Comparison of ENCODE assay signal across 27 cellular contexts in genomic region chr7:140284062-140284461, GRCh38.
DNase-seq lines count a peak whose midpoint lies in the region; ATAC-seq, FAIRE-seq and TF ChIP-seq lines count a peak whose summit lies in the region.
"Had no signal": no experiment of that assay in that cellular context is flagged by ENCODE, and none has a peak within 500 bp of the region (broad histone marks: within the 10 kb centered on the region; RNA-seq: fewer than 3 reads in every experiment).

No MANE protein-coding gene starts in this region.

- DNase-seq in GM12865 (ENCODE audit: low read depth), result peak; percentile 31
- peak; percentile 42 for DNase-seq in RCC 7860 (ENCODE audit: low spot score)
- DNase-seq in trophoblast cell, result peak; percentile 22 to 49
- no peak for DNase-seq in AG08395 (ENCODE audit: low spot score)
- DNase-seq: Caco-2; CD4-positive, alpha-beta memory T cell; DMS 273 treated with DMSO at 0.1 percent for 48 hours; DMS79 treated with DMSO at 0.1 percent for 48 hours; GOT3; HCEC 1CT; Kasumi-1; MG63; NCI-H1048; NCI-H1417 treated with DMSO at 0.1 percent for 48 hours; NCI-H187 treated with DMSO at 0.1 percent for 48 hours; NCI-H2107; NCI-H510A; PC-9; SHP77 treated with DMSO at 0.1 percent for 48 hours; SK-N-SH had no signal

- H4K12ac ChIP-seq in trophoblast cell (ENCODE audit: low read depth, low read length), result no peak overlapping the region

- peaks cover 12% of the 10 kb centered on the region for H3K36me3 Mint-ChIP-seq in dendritic cell treated with granulocyte-macrophage colony-stimulating factor and Interleukin-4, amounts not matched to agents 40 ng/mL and 50 ng/mL, for 4 days (ENCODE audit: low read depth)
- H3K36me3 Mint-ChIP-seq: CD4-positive, alpha-beta memory T cell had no signal

- H3K9ac ChIP-seq in trophoblast cell (ENCODE audit: low read length), result no peak overlapping the region
- H3K9ac ChIP-seq: BLaER1, SK-N-SH had no signal

- H3K27ac Mint-ChIP-seq in dendritic cell treated with granulocyte-macrophage colony-stimulating factor and Interleukin-4, amounts not matched to agents 40 ng/mL and 50 ng/mL, for 4 days, result peak overlapping the region; percentile 81
- H3K27ac Mint-ChIP-seq: CD4-positive, alpha-beta memory T cell had no signal

- no CpG with 5 or more reads among the region's 1 CpG for WGBS in trophoblast cell (ENCODE audit: extremely low coverage, insufficient coverage, insufficient read length)

- H3K27me3 Mint-ChIP-seq in dendritic cell treated with granulocyte-macrophage colony-stimulating factor and Interleukin-4, amounts not matched to agents 40 ng/mL and 50 ng/mL, for 4 days, result peaks cover 24% of the 10 kb centered on the region

- no peak overlapping the region for H3K18ac ChIP-seq in trophoblast cell (ENCODE audit: low read length)

- intact Hi-C loops in dendritic cell treated with granulocyte-macrophage colony-stimulating factor and Interleukin-4, amounts not matched to agents 40 ng/mL and 50 ng/mL, for 4 days (cut with micrococcal nuclease), result no loop called here

- no peak overlapping the region for H3K4ac ChIP-seq in trophoblast cell (ENCODE audit: low read depth, low read length)

- H3K9me3 Mint-ChIP-seq in dendritic cell treated with granulocyte-macrophage colony-stimulating factor and Interleukin-4, amounts not matched to agents 40 ng/mL and 50 ng/mL, for 4 days, result peaks cover 13% of the 10 kb centered on the region

- no peak overlapping the region for H2BK5ac ChIP-seq in trophoblast cell (ENCODE audit: low read depth, low read length, poor library complexity)

- no peak overlapping the region for H3K4me3 ChIP-seq in GM12865 (ENCODE audit: low read depth, low read length)
- no peak overlapping the region for H3K4me3 ChIP-seq in trophoblast cell (ENCODE audit: low read depth, low read length)
- H3K4me3 ChIP-seq: BLaER1, MG63, PC-9 had no signal

- H3K23ac ChIP-seq in trophoblast cell (ENCODE audit: low read length), result no peak overlapping the region

- H3K79me1 ChIP-seq in trophoblast cell (ENCODE audit: low read length), result no peaks in the 10 kb centered on the region

- H3K79me2 ChIP-seq in trophoblast cell (ENCODE audit: control insufficient read depth, insufficient read depth, low read length, poor library complexity), result no peaks in the 10 kb centered on the region

- no peak overlapping the region for H2AFZ ChIP-seq in trophoblast cell (ENCODE audit: insufficient read depth, low read length, poor library complexity)
- H2AFZ ChIP-seq: PC-9 had no signal

- H3K4me1 ChIP-seq in trophoblast cell (ENCODE audit: control insufficient read depth in 1 of 2, insufficient read depth in 2 of 2, low read length in 2 of 2), result no peaks in the 10 kb centered on the region
- H3K4me1 ChIP-seq: BLaER1, Caco-2 had no signal

- no peak for TF ChIP-seq CTCF in GM12865 (IDR thresholded peaks at IDR 0.05; ENCODE audit: insufficient read depth, low read depth, low read length, missing control alignments)

- no peak overlapping the region for H3K4me3 Mint-ChIP-seq in dendritic cell treated with granulocyte-macrophage colony-stimulating factor and Interleukin-4, amounts not matched to agents 40 ng/mL and 50 ng/mL, for 4 days
- H3K4me3 Mint-ChIP-seq: CD4-positive, alpha-beta memory T cell; IgD-negative memory B cell had no signal

- peaks cover 62% of the 10 kb centered on the region for H3K4me1 Mint-ChIP-seq in dendritic cell treated with granulocyte-macrophage colony-stimulating factor and Interleukin-4, amounts not matched to agents 40 ng/mL and 50 ng/mL, for 4 days (ENCODE audit: low read depth)
- H3K4me1 Mint-ChIP-seq: CD4-positive, alpha-beta memory T cell; IgD-negative memory B cell had no signal

- H2AK5ac ChIP-seq in trophoblast cell (ENCODE audit: low read length), result no peak overlapping the region

- H3K36me3 ChIP-seq in trophoblast cell (ENCODE audit: control insufficient read depth in 1 of 2, insufficient read depth in 2 of 2, low read length in 2 of 2), result no peaks in the 10 kb centered on the region
- H3K36me3 ChIP-seq: BLaER1, MG63 had no signal

- no peak overlapping the region for H4K91ac ChIP-seq in trophoblast cell (ENCODE audit: low read depth, low read length)

- H2BK12ac ChIP-seq in trophoblast cell (ENCODE audit: low read length), result no peak overlapping the region

- no peaks in the 10 kb centered on the region for H3K27me3 ChIP-seq in trophoblast cell (ENCODE audit: insufficient read depth, low read length)
- H3K27me3 ChIP-seq: BLaER1, MG63 had no signal

- no peak overlapping the region for H3K14ac ChIP-seq in trophoblast cell (ENCODE audit: low read length)

- H4K8ac ChIP-seq in trophoblast cell (ENCODE audit: low read depth, low read length), result no peak overlapping the region

- peak; percentile 33 for FAIRE-seq in RCC 7860 (lab: Jason Lieb, UNC)
- FAIRE-seq: GM12891 had no signal

- no peak overlapping the region for H2BK120ac ChIP-seq in trophoblast cell (ENCODE audit: insufficient read depth, low read length, poor library complexity)

- ATAC-seq in GM19395 (IDR thresholded peaks at IDR 0.05; ENCODE audit: unreplicated experiment), result no peak
- ATAC-seq in HG03135 (IDR thresholded peaks at IDR 0.05; ENCODE audit: unreplicated experiment), result no peak

- no peak overlapping the region for H3K27ac ChIP-seq in trophoblast cell (ENCODE audit: low read depth, low read length)
- H3K27ac ChIP-seq: BLaER1, PC-9, RWPE1 had no signal

- H3K9me3 ChIP-seq in trophoblast cell (ENCODE audit: insufficient read depth, low read depth, low read length), result no peaks in the 10 kb centered on the region
- H3K9me3 ChIP-seq: BLaER1, Caco-2, MG63, SK-N-SH had no signal

- no peak overlapping the region for H3K4me2 ChIP-seq in trophoblast cell (ENCODE audit: low read length)
- H3K4me2 ChIP-seq: BLaER1, PC-9, SK-N-SH had no signal
